18 cellular contexts compared by ENCODE assay signal in genomic region chr6:148348335-148348734, GRCh38.
"Had no signal": no experiment of that assay in that cellular context is flagged by ENCODE, and none has a peak within 500 bp of the region (broad histone marks: within the 10 kb centered on the region; RNA-seq: fewer than 3 reads in every experiment).

No MANE protein-coding gene starts in this region.

- H3K4me3 Mint-ChIP-seq: activated CD4-positive, alpha-beta memory T cell treated with anti-CD3 and anti-CD28 coated beads, Interleukin-2, amount 10 ng/mL, durations not matched to agents 7 days and 5 days; activated CD8-positive, alpha-beta memory T cell treated with anti-CD3 and anti-CD28 coated beads, Interleukin-2, amount 10 ng/mL, durations not matched to agents 7 days and 5 days; activated naive CD8-positive, alpha-beta T cell treated with anti-CD3 and anti-CD28 coated beads for 36 hours; dendritic cell treated with granulocyte-macrophage colony-stimulating factor and Interleukin-4, amounts not matched to agents 40 ng/mL and 50 ng/mL, for 4 days; natural killer cell; stimulated activated naive B cell treated with anti-CD40 and anti-IgM and Interleukin-4, amounts not matched to agents 10 μg/mL and 1 μg/mL and 100 μg/mL, for 72 hours; T-helper 1 cell treated with Interleukin-12 subunit alpha and Interleukin-12 subunit beta and Interleukin-4 antibody, amounts not matched to agents 30 μg/mL and 1 μg/mL, for 36 hours had no signal

- H3K36me3 ChIP-seq: cardiac muscle cell, lower lobe of right lung, sigmoid colon, uterus had no signal

- H3K4me1 Mint-ChIP-seq: activated CD8-positive, alpha-beta memory T cell treated with anti-CD3 and anti-CD28 coated beads, Interleukin-2, amount 10 ng/mL, durations not matched to agents 7 days and 5 days; activated naive CD8-positive, alpha-beta T cell treated with anti-CD3 and anti-CD28 coated beads for 36 hours; natural killer cell; stimulated activated naive B cell treated with anti-CD40 and anti-IgM and Interleukin-4, amounts not matched to agents 10 μg/mL and 1 μg/mL and 100 μg/mL, for 72 hours had no signal

- H3K36me3 Mint-ChIP-seq: activated CD8-positive, alpha-beta memory T cell treated with anti-CD3 and anti-CD28 coated beads, Interleukin-2, amount 10 ng/mL, durations not matched to agents 7 days and 5 days; activated naive CD8-positive, alpha-beta T cell treated with anti-CD3 and anti-CD28 coated beads for 36 hours; natural killer cell; stimulated activated naive B cell treated with anti-CD40 and anti-IgM and Interleukin-4, amounts not matched to agents 10 μg/mL and 1 μg/mL and 100 μg/mL, for 72 hours had no signal

- H3K27ac ChIP-seq: cardiac muscle cell, lower lobe of right lung, sigmoid colon, WERI-Rb-1 had no signal

- ATAC-seq: activated CD8-positive, alpha-beta memory T cell treated with anti-CD3 and anti-CD28 coated beads, Interleukin-2, amount 10 ng/mL, durations not matched to agents 7 days and 5 days; lower lobe of right lung; natural killer cell; stimulated activated naive B cell treated with anti-CD40 and anti-IgM and Interleukin-4, amounts not matched to agents 10 μg/mL and 1 μg/mL and 100 μg/mL, for 72 hours had no signal

- H3K9me3 ChIP-seq: esophagus squamous epithelium, lower lobe of right lung, sigmoid colon, uterus had no signal

- H3K9me3 Mint-ChIP-seq: activated CD4-positive, alpha-beta memory T cell treated with anti-CD3 and anti-CD28 coated beads, Interleukin-2, amount 10 ng/mL, durations not matched to agents 7 days and 5 days; activated naive CD8-positive, alpha-beta T cell treated with anti-CD3 and anti-CD28 coated beads for 36 hours; dendritic cell treated with granulocyte-macrophage colony-stimulating factor and Interleukin-4, amounts not matched to agents 40 ng/mL and 50 ng/mL, for 4 days; natural killer cell; T-helper 1 cell treated with Interleukin-12 subunit alpha and Interleukin-12 subunit beta and Interleukin-4 antibody, amounts not matched to agents 30 μg/mL and 1 μg/mL, for 36 hours had no signal

- H3K4me1 ChIP-seq: uterus had no signal

- H3K27ac Mint-ChIP-seq: activated CD4-positive, alpha-beta memory T cell treated with anti-CD3 and anti-CD28 coated beads, Interleukin-2, amount 10 ng/mL, durations not matched to agents 7 days and 5 days; activated CD8-positive, alpha-beta memory T cell treated with anti-CD3 and anti-CD28 coated beads, Interleukin-2, amount 10 ng/mL, durations not matched to agents 7 days and 5 days; activated naive CD8-positive, alpha-beta T cell treated with anti-CD3 and anti-CD28 coated beads for 36 hours; dendritic cell treated with granulocyte-macrophage colony-stimulating factor and Interleukin-4, amounts not matched to agents 40 ng/mL and 50 ng/mL, for 4 days; natural killer cell; stimulated activated naive B cell treated with anti-CD40 and anti-IgM and Interleukin-4, amounts not matched to agents 10 μg/mL and 1 μg/mL and 100 μg/mL, for 72 hours; T-helper 1 cell treated with Interleukin-12 subunit alpha and Interleukin-12 subunit beta and Interleukin-4 antibody, amounts not matched to agents 30 μg/mL and 1 μg/mL, for 36 hours had no signal

- DNase-seq: activated CD4-positive, alpha-beta memory T cell treated with anti-CD3 and anti-CD28 coated beads, Interleukin-2, amount 10 ng/mL, durations not matched to agents 7 days and 5 days; activated CD8-positive, alpha-beta memory T cell treated with anti-CD3 and anti-CD28 coated beads, Interleukin-2, amount 10 ng/mL, durations not matched to agents 7 days and 5 days; activated naive CD8-positive, alpha-beta T cell treated with anti-CD3 and anti-CD28 coated beads for 36 hours; amygdala; effector CD8-positive, alpha-beta T cell; esophagus squamous epithelium; lower lobe of right lung; natural killer cell; nucleus accumbens; posterior cingulate gyrus; sigmoid colon; stimulated activated CD4-positive, alpha-beta T cell treated with anti-CD3 and anti-CD28 coated beads, Interleukin-4, amount 100 ng/mL, for 4 hours; stimulated activated naive B cell treated with anti-CD40 and anti-IgM and Interleukin-4, amounts not matched to agents 10 μg/mL and 1 μg/mL and 100 μg/mL, for 72 hours; uterus; WERI-Rb-1 had no signal

- H3K27me3 ChIP-seq: cardiac muscle cell, esophagus squamous epithelium, sigmoid colon, uterus had no signal

- H3K4me3 ChIP-seq: cardiac muscle cell, esophagus squamous epithelium, lower lobe of right lung, sigmoid colon, uterus had no signal
